1 cellular context compared by ENCODE assay signal in the genomic region with DNA sequence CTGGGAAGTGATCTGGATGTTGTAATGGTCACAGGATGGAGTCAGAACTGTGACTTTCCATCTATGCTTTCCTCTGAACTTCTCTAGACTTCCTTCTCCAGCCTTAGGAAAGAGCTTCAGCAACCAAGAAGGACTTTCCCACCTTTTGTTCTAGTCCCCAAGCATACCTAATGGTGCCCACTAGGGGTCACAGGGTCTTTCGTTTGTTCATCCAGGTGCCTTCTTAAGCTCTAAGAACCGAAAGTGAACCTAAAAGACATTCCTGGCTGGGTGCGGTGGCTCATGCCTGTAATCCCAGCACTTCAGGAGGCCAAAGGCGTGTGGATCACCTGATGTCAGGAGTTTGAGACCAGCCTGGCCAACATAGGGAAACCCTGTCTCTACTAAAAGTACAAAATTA.
TF ChIP-seq lines count a peak whose summit lies in the region.

No MANE protein-coding gene starts in this region.

TF ChIP-seq in GM23338, 12 proteins besides CTCF, POLR2A, EP300 and RAD21:
- TF ChIP-seq, protein P1, sequence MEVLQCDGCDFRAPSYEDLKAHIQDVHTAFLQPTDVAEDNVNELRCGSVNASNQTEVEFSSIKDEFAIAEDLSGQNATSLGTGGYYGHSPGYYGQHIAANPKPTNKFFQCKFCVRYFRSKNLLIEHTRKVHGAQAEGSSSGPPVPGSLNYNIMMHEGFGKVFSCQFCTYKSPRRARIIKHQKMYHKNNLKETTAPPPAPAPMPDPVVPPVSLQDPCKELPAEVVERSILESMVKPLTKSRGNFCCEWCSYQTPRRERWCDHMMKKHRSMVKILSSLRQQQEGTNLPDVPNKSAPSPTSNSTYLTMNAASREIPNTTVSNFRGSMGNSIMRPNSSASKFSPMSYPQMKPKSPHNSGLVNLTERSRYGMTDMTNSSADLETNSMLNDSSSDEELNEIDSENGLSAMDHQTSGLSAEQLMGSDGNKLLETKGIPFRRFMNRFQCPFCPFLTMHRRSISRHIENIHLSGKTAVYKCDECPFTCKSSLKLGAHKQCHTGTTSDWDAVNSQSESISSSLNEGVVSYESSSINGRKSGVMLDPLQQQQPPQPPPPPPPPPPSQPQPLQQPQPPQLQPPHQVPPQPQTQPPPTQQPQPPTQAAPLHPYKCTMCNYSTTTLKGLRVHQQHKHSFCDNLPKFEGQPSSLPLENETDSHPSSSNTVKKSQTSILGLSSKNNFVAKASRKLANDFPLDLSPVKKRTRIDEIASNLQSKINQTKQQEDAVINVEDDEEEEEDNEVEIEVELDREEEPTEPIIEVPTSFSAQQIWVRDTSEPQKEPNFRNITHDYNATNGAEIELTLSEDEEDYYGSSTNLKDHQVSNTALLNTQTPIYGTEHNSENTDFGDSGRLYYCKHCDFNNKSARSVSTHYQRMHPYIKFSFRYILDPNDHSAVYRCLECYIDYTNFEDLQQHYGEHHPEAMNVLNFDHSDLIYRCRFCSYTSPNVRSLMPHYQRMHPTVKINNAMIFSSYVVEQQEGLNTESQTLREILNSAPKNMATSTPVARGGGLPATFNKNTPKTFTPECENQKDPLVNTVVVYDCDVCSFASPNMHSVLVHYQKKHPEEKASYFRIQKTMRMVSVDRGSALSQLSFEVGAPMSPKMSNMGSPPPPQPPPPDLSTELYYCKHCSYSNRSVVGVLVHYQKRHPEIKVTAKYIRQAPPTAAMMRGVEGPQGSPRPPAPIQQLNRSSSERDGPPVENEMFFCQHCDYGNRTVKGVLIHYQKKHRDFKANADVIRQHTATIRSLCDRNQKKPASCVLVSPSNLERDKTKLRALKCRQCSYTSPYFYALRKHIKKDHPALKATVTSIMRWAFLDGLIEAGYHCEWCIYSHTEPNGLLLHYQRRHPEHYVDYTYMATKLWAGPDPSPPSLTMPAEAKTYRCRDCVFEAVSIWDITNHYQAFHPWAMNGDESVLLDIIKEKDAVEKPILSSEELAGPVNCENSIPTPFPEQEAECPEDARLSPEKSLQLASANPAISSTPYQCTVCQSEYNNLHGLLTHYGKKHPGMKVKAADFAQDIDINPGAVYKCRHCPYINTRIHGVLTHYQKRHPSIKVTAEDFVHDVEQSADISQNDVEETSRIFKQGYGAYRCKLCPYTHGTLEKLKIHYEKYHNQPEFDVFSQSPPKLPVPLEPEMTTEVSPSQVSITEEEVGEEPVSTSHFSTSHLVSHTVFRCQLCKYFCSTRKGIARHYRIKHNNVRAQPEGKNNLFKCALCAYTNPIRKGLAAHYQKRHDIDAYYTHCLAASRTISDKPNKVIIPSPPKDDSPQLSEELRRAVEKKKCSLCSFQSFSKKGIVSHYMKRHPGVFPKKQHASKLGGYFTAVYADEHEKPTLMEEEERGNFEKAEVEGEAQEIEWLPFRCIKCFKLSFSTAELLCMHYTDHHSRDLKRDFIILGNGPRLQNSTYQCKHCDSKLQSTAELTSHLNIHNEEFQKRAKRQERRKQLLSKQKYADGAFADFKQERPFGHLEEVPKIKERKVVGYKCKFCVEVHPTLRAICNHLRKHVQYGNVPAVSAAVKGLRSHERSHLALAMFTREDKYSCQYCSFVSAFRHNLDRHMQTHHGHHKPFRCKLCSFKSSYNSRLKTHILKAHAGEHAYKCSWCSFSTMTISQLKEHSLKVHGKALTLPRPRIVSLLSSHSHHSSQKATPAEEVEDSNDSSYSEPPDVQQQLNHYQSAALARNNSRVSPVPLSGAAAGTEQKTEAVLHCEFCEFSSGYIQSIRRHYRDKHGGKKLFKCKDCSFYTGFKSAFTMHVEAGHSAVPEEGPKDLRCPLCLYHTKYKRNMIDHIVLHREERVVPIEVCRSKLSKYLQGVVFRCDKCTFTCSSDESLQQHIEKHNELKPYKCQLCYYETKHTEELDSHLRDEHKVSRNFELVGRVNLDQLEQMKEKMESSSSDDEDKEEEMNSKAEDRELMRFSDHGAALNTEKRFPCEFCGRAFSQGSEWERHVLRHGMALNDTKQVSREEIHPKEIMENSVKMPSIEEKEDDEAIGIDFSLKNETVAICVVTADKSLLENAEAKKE (CRISPR knock-in tag; IDR thresholded peaks at IDR 0.05), result 0 out of 2 replicates have a peak, but pooled peaks have one; percentile 40
- no peak for TF ChIP-seq POLR2AphosphoS5 (IDR thresholded peaks at IDR 0.05; ENCODE audit: low read depth)
